Comparison of ENCODE assay signal across 27 cellular contexts in genomic region chr6:95354551-95354950, GRCh38.
"Had no signal": no experiment of that assay in that cellular context is flagged by ENCODE, and none has a peak within 500 bp of the region (broad histone marks: within the 10 kb centered on the region; RNA-seq: fewer than 3 reads in every experiment).

No MANE protein-coding gene starts in this region.

- H3K9me3 Mint-ChIP-seq: naive thymus-derived CD8-positive, alpha-beta T cell; nephron progenitor cell; neural crest cell; stimulated activated effector memory CD8-positive, alpha-beta T cell treated with anti-CD3 and anti-CD28 coated beads, Interleukin-12 subunit alpha, Interleukin-12 subunit beta, amount 100 ng/mL, for 72 hours; stimulated activated naive B cell treated with anti-CD40 and anti-IgM and Interleukin-4, amounts not matched to agents 10 μg/mL and 1 μg/mL and 100 μg/mL, for 72 hours; stimulated activated naive CD8-positive, alpha-beta T cell treated with anti-CD3 and anti-CD28 coated beads, Interleukin-15, Interleukin-2, amounts not matched to agents 100 ng/mL and 50 ng/mL, for 24 hours had no signal

- ATAC-seq: naive thymus-derived CD8-positive, alpha-beta T cell; natural killer cell treated with Interleukin-12 subunit alpha and Interleukin-12 subunit beta and Interleukin-15 and Interleukin-18, amount 100 ng/mL, for 72 hours; psoas muscle; right cardiac atrium; right lobe of liver; stimulated activated effector memory CD8-positive, alpha-beta T cell treated with anti-CD3 and anti-CD28 coated beads, Interleukin-12 subunit alpha, Interleukin-12 subunit beta, amount 100 ng/mL, for 72 hours; stimulated activated naive B cell treated with anti-CD40 and anti-IgM and Interleukin-4, amounts not matched to agents 10 μg/mL and 1 μg/mL and 100 μg/mL, for 72 hours; upper lobe of right lung had no signal

- FAIRE-seq: small intestine had no signal

- H3K4me1 ChIP-seq: parathyroid adenoma, psoas muscle, sigmoid colon, stomach, tibial artery, transverse colon, upper lobe of right lung, uterus had no signal

- H3K9me3 ChIP-seq: ovary, psoas muscle, right lobe of liver, sigmoid colon, stomach, tibial artery, transverse colon, upper lobe of right lung, uterus had no signal

- H3K4me3 Mint-ChIP-seq: naive thymus-derived CD8-positive, alpha-beta T cell; natural killer cell treated with Interleukin-12 subunit alpha and Interleukin-12 subunit beta and Interleukin-15 and Interleukin-18, amount 100 ng/mL, for 72 hours; nephron progenitor cell; neural crest cell; stimulated activated effector memory CD8-positive, alpha-beta T cell treated with anti-CD3 and anti-CD28 coated beads, Interleukin-12 subunit alpha, Interleukin-12 subunit beta, amount 100 ng/mL, for 72 hours; stimulated activated naive B cell treated with anti-CD40 and anti-IgM and Interleukin-4, amounts not matched to agents 10 μg/mL and 1 μg/mL and 100 μg/mL, for 72 hours; stimulated activated naive CD8-positive, alpha-beta T cell treated with anti-CD3 and anti-CD28 coated beads, Interleukin-15, Interleukin-2, amounts not matched to agents 100 ng/mL and 50 ng/mL, for 24 hours; type B pancreatic cell had no signal

- H2AFZ ChIP-seq: parathyroid adenoma had no signal

- H3K27ac ChIP-seq: ovary, parathyroid adenoma, psoas muscle, right lobe of liver, sigmoid colon, stomach, tibial artery, transverse colon, upper lobe of right lung, uterus had no signal

- H3K9ac ChIP-seq: parathyroid adenoma had no signal

- H3K36me3 Mint-ChIP-seq: naive thymus-derived CD8-positive, alpha-beta T cell; natural killer cell treated with Interleukin-12 subunit alpha and Interleukin-12 subunit beta and Interleukin-15 and Interleukin-18, amount 100 ng/mL, for 72 hours; stimulated activated effector memory CD8-positive, alpha-beta T cell treated with anti-CD3 and anti-CD28 coated beads, Interleukin-12 subunit alpha, Interleukin-12 subunit beta, amount 100 ng/mL, for 72 hours; stimulated activated naive B cell treated with anti-CD40 and anti-IgM and Interleukin-4, amounts not matched to agents 10 μg/mL and 1 μg/mL and 100 μg/mL, for 72 hours; type B pancreatic cell had no signal

- H3K79me2 ChIP-seq: parathyroid adenoma had no signal

- DNase-seq: naive thymus-derived CD8-positive, alpha-beta T cell; nephron progenitor cell; occipital lobe; ovary; psoas muscle; right cardiac atrium; right lobe of liver; sigmoid colon; small intestine; stimulated activated CD4-positive, alpha-beta T cell treated with anti-CD3 and anti-CD28 coated beads, Interleukin-15, amount 100 ng/mL, for 24 hours; stimulated activated CD4-positive, alpha-beta T cell treated with anti-CD3 and anti-CD28 coated beads, Interleukin-2, amount 100 ng/mL, for 24 hours; stimulated activated CD4-positive, alpha-beta T cell treated with anti-CD3 and anti-CD28 coated beads, Interleukin-2, amount 100 ng/mL, for 48 hours; stimulated activated CD4-positive, alpha-beta T cell treated with anti-CD3 and anti-CD28 coated beads, Interleukin-4, amount 100 ng/mL, for 24 hours; stimulated activated naive B cell treated with anti-CD40 and anti-IgM and Interleukin-4, amounts not matched to agents 10 μg/mL and 1 μg/mL and 100 μg/mL, for 72 hours; stimulated activated naive CD4-positive, alpha-beta T cell treated with Interleukin-2 at 50 U/mL for 16 hours; stomach; tibial artery; transverse colon; upper lobe of right lung; uterus had no signal

- H3K27me3 ChIP-seq: ovary, right lobe of liver, sigmoid colon, stomach, tibial artery, transverse colon, upper lobe of right lung, uterus had no signal

- H3K4me1 Mint-ChIP-seq: naive thymus-derived CD8-positive, alpha-beta T cell; nephron progenitor cell; stimulated activated effector memory CD8-positive, alpha-beta T cell treated with anti-CD3 and anti-CD28 coated beads, Interleukin-12 subunit alpha, Interleukin-12 subunit beta, amount 100 ng/mL, for 72 hours; stimulated activated naive B cell treated with anti-CD40 and anti-IgM and Interleukin-4, amounts not matched to agents 10 μg/mL and 1 μg/mL and 100 μg/mL, for 72 hours had no signal

- H3K36me3 ChIP-seq: ovary, right lobe of liver, sigmoid colon, stomach, tibial artery, transverse colon, upper lobe of right lung, uterus had no signal

- H3K27ac Mint-ChIP-seq: naive thymus-derived CD8-positive, alpha-beta T cell; natural killer cell treated with Interleukin-12 subunit alpha and Interleukin-12 subunit beta and Interleukin-15 and Interleukin-18, amount 100 ng/mL, for 72 hours; nephron progenitor cell; progenitor cell of endocrine pancreas; stimulated activated effector memory CD8-positive, alpha-beta T cell treated with anti-CD3 and anti-CD28 coated beads, Interleukin-12 subunit alpha, Interleukin-12 subunit beta, amount 100 ng/mL, for 72 hours; stimulated activated naive B cell treated with anti-CD40 and anti-IgM and Interleukin-4, amounts not matched to agents 10 μg/mL and 1 μg/mL and 100 μg/mL, for 72 hours; stimulated activated naive CD8-positive, alpha-beta T cell treated with anti-CD3 and anti-CD28 coated beads, Interleukin-15, Interleukin-2, amounts not matched to agents 100 ng/mL and 50 ng/mL, for 24 hours; type B pancreatic cell had no signal

- H3K4me3 ChIP-seq: ovary, psoas muscle, right lobe of liver, sigmoid colon, stomach, tibial artery, transverse colon, upper lobe of right lung, uterus had no signal

- H3K27me3 Mint-ChIP-seq: naive thymus-derived CD8-positive, alpha-beta T cell; natural killer cell treated with Interleukin-12 subunit alpha and Interleukin-12 subunit beta and Interleukin-15 and Interleukin-18, amount 100 ng/mL, for 72 hours; progenitor cell of endocrine pancreas; stimulated activated naive B cell treated with anti-CD40 and anti-IgM and Interleukin-4, amounts not matched to agents 10 μg/mL and 1 μg/mL and 100 μg/mL, for 72 hours; stimulated activated naive CD8-positive, alpha-beta T cell treated with anti-CD3 and anti-CD28 coated beads, Interleukin-15, Interleukin-2, amounts not matched to agents 100 ng/mL and 50 ng/mL, for 24 hours; type B pancreatic cell had no signal
